8 cellular contexts compared by ENCODE assay signal in genomic region chr17:76501018-76501826, GRCh38. TPM values are rescaled to one million over a fixed set of nuclear protein-coding genes. Genes with fewer than 3 reads are reported as not detected.
DNase-seq lines count a peak whose midpoint lies in the region; ATAC-seq and TF ChIP-seq lines count a peak whose summit lies in the region.

RHBDF2 (minus strand) TSS chr17:76501423; CDS start chr17:76481524, 19,899 bp downstream.

- peak; percentile 73 for ATAC-seq in HG03439 (IDR thresholded peaks at IDR 0.05; ENCODE audit: unreplicated experiment)

- no peaks in the 10 kb centered on the region for H3K27me3 Mint-ChIP-seq in activated CD4-positive, alpha-beta memory T cell treated with anti-CD3 and anti-CD28 coated beads for 36 hours

- H3K36me3 Mint-ChIP-seq in activated CD4-positive, alpha-beta memory T cell treated with anti-CD3 and anti-CD28 coated beads for 36 hours = no peaks in the 10 kb centered on the region

- intact Hi-C loops in activated CD4-positive, alpha-beta memory T cell treated with anti-CD3 and anti-CD28 coated beads for 36 hours (cut with micrococcal nuclease) = loop anchor here (1.0 to 5.0 kb wide), 3 partner anchors 14 to 49 kb away; partner anchors contain the start of gene UBE2O
- intact Hi-C loops in lower leg skin (cut with DNase I; ENCODE audit: low total_unique reads) = no loop called here

- TF ChIP-seq POLR2A in GM19193 (IDR thresholded peaks at IDR 0.05; ENCODE audit: extremely low read depth, insufficient read depth, insufficient read length) (peak; percentile 85), lower leg skin (IDR thresholded peaks at IDR 0.05) (no peak)

- DNase-seq in AML-193 (lab: John Stamatoyannopoulos, UW) (peak; percentile 88 to 93), NCI-H748 (lab: John Stamatoyannopoulos, UW; ENCODE audit: unreplicated experiment) (peak; percentile 69), dermis microvascular lymphatic vessel endothelial cell (ENCODE audit: low read depth in 2 of 2) (peak in 1 of 2 donors; percentile 73), lower leg skin (ENCODE audit: low spot score in 2 of 2) (peak; percentile 86 to 99)
- DNase-seq in activated CD4-positive, alpha-beta memory T cell treated with anti-CD3 and anti-CD28 coated beads for 36 hours = peak; percentile 98
- peak; percentile 91 to 97 for DNase-seq in stimulated activated CD4-positive, alpha-beta T cell treated with anti-CD3 and anti-CD28 coated beads, Interleukin-4, amount 100 ng/mL, for 48 hours (ENCODE audit: low read depth in 2 of 2)

- no peak for TF ChIP-seq CTCF in lower leg skin (IDR thresholded peaks at IDR 0.05)

- H3K4me3 Mint-ChIP-seq in activated CD4-positive, alpha-beta memory T cell treated with anti-CD3 and anti-CD28 coated beads for 36 hours = peak within 1 kb of the TSS; percentile 86

- 1 to 5% methylated on average over 13 to 34 of the region's 72 CpGs for WGBS in lower leg skin, 2 donors

- CTCF ChIA-PET in activated CD4-positive, alpha-beta memory T cell treated with anti-CD3 and anti-CD28 coated beads for 36 hours (lab: Charles Lee) = interaction anchor here (1.0 to 7.6 kb wide), 7 partner anchors 9 to 147 kb away, joined by 4 to 95 read pairs (median 5); partner anchors contain the start of genes AANAT, PRPSAP1 and UBE2O

- peak within 1 kb of the TSS; percentile 51 for H3K4me3 ChIP-seq in lower leg skin (ENCODE audit: low read depth, poor library complexity, severe bottlenecking)

- H3K4me1 Mint-ChIP-seq in activated CD4-positive, alpha-beta memory T cell treated with anti-CD3 and anti-CD28 coated beads for 36 hours (ENCODE audit: low read depth) = peaks cover 45% of the 10 kb centered on the region

- peak within 1 kb of the TSS; percentile 85 for H3K27ac Mint-ChIP-seq in activated CD4-positive, alpha-beta memory T cell treated with anti-CD3 and anti-CD28 coated beads for 36 hours

- POLR2A ChIA-PET in activated CD4-positive, alpha-beta memory T cell treated with anti-CD3 and anti-CD28 coated beads for 36 hours (lab: Charles Lee) = interaction anchor here (0.7 to 1.1 kb wide), 3 partner anchors 8 to 45 kb away, joined by 3 to 7 read pairs (median 3); no protein-coding TSS in a partner anchor

- H3K9me3 Mint-ChIP-seq in activated CD4-positive, alpha-beta memory T cell treated with anti-CD3 and anti-CD28 coated beads for 36 hours = no peaks in the 10 kb centered on the region

RNA-seq across cellular contexts. Expression of gene RHBDF2, which starts in this region (rescaled TPM):
- total RNA-seq in activated CD4-positive, alpha-beta memory T cell treated with anti-CD3 and anti-CD28 coated beads for 36 hours = 10 to 100 TPM; 28.9 to 30.0 TPM
- total RNA-seq in dermis microvascular lymphatic vessel endothelial cell (11.7 and 17.3 TPM in 2 replicates), lower leg skin (10 to 100 TPM; 53.7 to 76.1 (median 62.6) TPM)
